Comparison of ENCODE assay signal across 20 cellular contexts in genomic region chr9:111253742-111254437, GRCh38.
DNase-seq lines count a peak whose midpoint lies in the region; ATAC-seq, FAIRE-seq and TF ChIP-seq lines count a peak whose summit lies in the region.
"Had no signal": no experiment of that assay in that cellular context is flagged by ENCODE, and none has a peak within 500 bp of the region (broad histone marks: within the 10 kb centered on the region; RNA-seq: fewer than 3 reads in every experiment).

No MANE protein-coding gene starts in this region.

- H2BK5ac ChIP-seq in IMR-90 (ENCODE audit: low read depth, low read length, poor library complexity, severe bottlenecking): no peak overlapping the region

- ATAC-seq in A549: no peak
- ATAC-seq in IMR-90 (ENCODE audit: low read depth): no peak
- peak; percentile 66 to 78 for ATAC-seq in lower lobe of right lung
- ATAC-seq: PC-3 had no signal

- TF ChIP-seq EP300 in A549 (IDR thresholded peaks at IDR 0.05): no peak

- in situ Hi-C loops in IMR-90 (cut with MboI; ENCODE audit: low sequenced_read_pairs): no loop called here

- CTCF ChIA-PET in A549 (lab: Yijun Ruan, JAX) (no interaction called here), IMR-90 (lab: Yijun Ruan, JAX) (no interaction called here)

- H3K27ac Mint-ChIP-seq in dendritic cell treated with granulocyte-macrophage colony-stimulating factor and Interleukin-4, amounts not matched to agents 40 ng/mL and 50 ng/mL, for 4 days: peak overlapping the region; percentile 70

- no peak overlapping the region for H3K23ac ChIP-seq in IMR-90 (ENCODE audit: low read depth, low read length)

- no peaks in the 10 kb centered on the region for H3K27me3 Mint-ChIP-seq in dendritic cell treated with granulocyte-macrophage colony-stimulating factor and Interleukin-4, amounts not matched to agents 40 ng/mL and 50 ng/mL, for 4 days

- no peak overlapping the region for H2BK120ac ChIP-seq in IMR-90 (ENCODE audit: low read depth, low read length)

- no peak overlapping the region for H2AFZ ChIP-seq in IMR-90 (replicated peaks; ENCODE audit: low read length, poor library complexity)

- no peak for TF ChIP-seq POLR2A in A549 (IDR thresholded peaks at IDR 0.05; ENCODE audit: low read length)
- TF ChIP-seq POLR2A in IMR-90 (IDR thresholded peaks at IDR 0.05; ENCODE audit: low read depth, low read length): no peak

- H2BK15ac ChIP-seq in IMR-90 (ENCODE audit: low read depth, low read length): no peak overlapping the region

- 0 out of 2 replicates have a peak overlapping the region, but pooled peaks have one; percentile 30 for H2BK20ac ChIP-seq in IMR-90 (ENCODE audit: low read depth, low read length)

- intact Hi-C loops in IMR-90 (cut with micrococcal nuclease): no loop called here
- intact Hi-C loops in dendritic cell treated with granulocyte-macrophage colony-stimulating factor and Interleukin-4, amounts not matched to agents 40 ng/mL and 50 ng/mL, for 4 days (cut with micrococcal nuclease): no loop called here
- intact Hi-C loops in lower lobe of right lung (cut with DNase I): no loop called here

- peaks cover 21% of the 10 kb centered on the region for H3K9me3 Mint-ChIP-seq in dendritic cell treated with granulocyte-macrophage colony-stimulating factor and Interleukin-4, amounts not matched to agents 40 ng/mL and 50 ng/mL, for 4 days

- DNase-seq in A549 (ENCODE audit: low read depth in 1 of 2, low spot score in 1 of 2) (no peak), IMR-90 (no peak), lower lobe of right lung (peak; percentile 56), NCI-H446 (lab: John Stamatoyannopoulos, UW) (no peak), foreskin fibroblast (no peak), NCI-H2227 (lab: John Stamatoyannopoulos, UW; ENCODE audit: unreplicated experiment) (no peak)
- no peak for DNase-seq in activated CD8-positive, alpha-beta memory T cell treated with anti-CD3 and anti-CD28 coated beads, Interleukin-2, amount 50 U/mL, for 4 hours
- DNase-seq: COR-L47, DMS153, GOT3, KG1, NCI-H1105 treated with DMSO at 0.1 percent for 48 hours, NCI-H187, NCI-H69, PC-3 had no signal

- no peak overlapping the region for H2AK5ac ChIP-seq in IMR-90 (ENCODE audit: low read depth, low read length)

- BruUV-seq in IMR-90 (replicated peaks; lab: Mats Ljungman, UMichigan): no TSS peak

- H3K36me3 ChIP-seq in IMR-90 (ENCODE audit: control insufficient read depth, insufficient read depth, low read length): no peaks in the 10 kb centered on the region
- no peaks in the 10 kb centered on the region for H3K36me3 ChIP-seq in lower lobe of right lung
- H3K36me3 ChIP-seq: SJSA1 had no signal

- FAIRE-seq in A549 (lab: Jason Lieb, UNC): no peak
- FAIRE-seq: GM12892 had no signal

- no peak overlapping the region for H4K91ac ChIP-seq in IMR-90 (ENCODE audit: insufficient read depth, low read depth, low read length)

- H3K79me1 ChIP-seq in IMR-90 (ENCODE audit: low read depth in 1 of 2, low read length in 2 of 2): no peaks in the 10 kb centered on the region

- H4K5ac ChIP-seq in IMR-90 (ENCODE audit: low read depth, low read length): no peak overlapping the region

- H3K27ac ChIP-seq in A549: no peak overlapping the region
- no peak overlapping the region for H3K27ac ChIP-seq in IMR-90 (ENCODE audit: insufficient read depth, low read length)
- no peak overlapping the region for H3K27ac ChIP-seq in lower lobe of right lung
- H3K27ac ChIP-seq: C4-2B, RWPE1, SJSA1 had no signal

- H3K9me3 ChIP-seq in A549 (no peaks in the 10 kb centered on the region), IMR-90 (ENCODE audit: control insufficient read depth, insufficient read depth, low read length) (no peaks in the 10 kb centered on the region), lower lobe of right lung (no peaks in the 10 kb centered on the region)
- H3K9me3 ChIP-seq: SJSA1 had no signal

- H3K4me1 Mint-ChIP-seq in dendritic cell treated with granulocyte-macrophage colony-stimulating factor and Interleukin-4, amounts not matched to agents 40 ng/mL and 50 ng/mL, for 4 days (ENCODE audit: low read depth): peaks cover 23% of the 10 kb centered on the region

- H3K4me3 Mint-ChIP-seq in dendritic cell treated with granulocyte-macrophage colony-stimulating factor and Interleukin-4, amounts not matched to agents 40 ng/mL and 50 ng/mL, for 4 days: no peak overlapping the region

- peaks cover 45% of the 10 kb centered on the region for H3K36me3 Mint-ChIP-seq in dendritic cell treated with granulocyte-macrophage colony-stimulating factor and Interleukin-4, amounts not matched to agents 40 ng/mL and 50 ng/mL, for 4 days (ENCODE audit: low read depth)

- TF ChIP-seq CTCF in A549 (IDR thresholded peaks at IDR 0.05) (no peak), IMR-90 (conservative IDR thresholded peaks at IDR 0.05; ENCODE audit: low read depth, low read length) (no peak), lower lobe of right lung (IDR thresholded peaks at IDR 0.05) (no peak), foreskin fibroblast (IDR thresholded peaks at IDR 0.05; ENCODE audit: low read depth, low read length) (no peak)

- no peak overlapping the region for H3K4me2 ChIP-seq in A549
- no peak overlapping the region for H3K4me2 ChIP-seq in IMR-90 (ENCODE audit: low read depth, low read length)

- H3K4me1 ChIP-seq in A549: no peaks in the 10 kb centered on the region
- no peaks in the 10 kb centered on the region for H3K4me1 ChIP-seq in IMR-90 (ENCODE audit: control insufficient read depth, insufficient read depth, low read length)
- no peaks in the 10 kb centered on the region for H3K4me1 ChIP-seq in lower lobe of right lung
- H3K4me1 ChIP-seq: SJSA1 had no signal

- POLR2A ChIA-PET in A549 (lab: Yijun Ruan, JAX): no interaction called here
- POLR2A ChIA-PET in IMR-90 (lab: Charles Lee; ENCODE audit: unreplicated experiment): no interaction called here

- H3K9ac ChIP-seq in IMR-90 (ENCODE audit: low read depth, low read length): no peak overlapping the region

- 91% methylated on average over 4 of the region's 4 CpGs for WGBS in A549 (ENCODE audit: missing lambda C conversion rate)
- no CpG with 5 or more reads among the region's 4 CpGs for WGBS in IMR-90 (ENCODE audit: extremely low coverage in 2 of 2, insufficient read length in 1 of 2), 2 experiments

- no peak overlapping the region for H3K4ac ChIP-seq in IMR-90 (ENCODE audit: low read depth, low read length)

- H3K27me3 ChIP-seq in IMR-90 (ENCODE audit: control insufficient read depth, insufficient read depth, low read length): no peaks in the 10 kb centered on the region
- H3K27me3 ChIP-seq in lower lobe of right lung (ENCODE audit: low read depth): no peaks in the 10 kb centered on the region
- H3K27me3 ChIP-seq: SJSA1 had no signal

- H4K8ac ChIP-seq in IMR-90 (ENCODE audit: low read depth in 2 of 2, low read length in 2 of 2): no peak overlapping the region

- H2AK9ac ChIP-seq in IMR-90 (replicated peaks; ENCODE audit: low read depth, low read length, poor library complexity): no peak overlapping the region

- H4K20me1 ChIP-seq in IMR-90 (ENCODE audit: insufficient read depth, low read length): no peaks in the 10 kb centered on the region

- no peak overlapping the region; the same call in 1 of the 2 replicates for H3K14ac ChIP-seq in IMR-90 (replicated peaks; ENCODE audit: low read depth, low read length)

- H3K56ac ChIP-seq in IMR-90 (ENCODE audit: extremely low read depth, insufficient read depth, low read length): no peak overlapping the region

- no peaks in the 10 kb centered on the region; the same call in 1 of the 2 replicates for H3K9me1 ChIP-seq in IMR-90 (ENCODE audit: insufficient read depth, low read length)

- dilution Hi-C loops in IMR-90 (cut with HindIII; ENCODE audit: low sequenced_read_pairs, unreplicated experiment): no loop called here

- H3K18ac ChIP-seq in IMR-90 (ENCODE audit: low read depth, low read length): no peak overlapping the region

- H3K4me3 ChIP-seq in A549: no peak overlapping the region
- H3K4me3 ChIP-seq in IMR-90 (ENCODE audit: insufficient read depth, low read depth, low read length): no peak overlapping the region
- no peak overlapping the region for H3K4me3 ChIP-seq in lower lobe of right lung
- no peak overlapping the region for H3K4me3 ChIP-seq in foreskin fibroblast (ENCODE audit: low read depth in 1 of 2, low read length in 2 of 2)
- H3K4me3 ChIP-seq: SJSA1 had no signal

- TF ChIP-seq RAD21 in A549 (conservative IDR thresholded peaks at IDR 0.05 in 1 of 2, IDR thresholded peaks at IDR 0.05 in 1 of 2): no peak
- no peak for TF ChIP-seq RAD21 in IMR-90 (IDR thresholded peaks at IDR 0.05; ENCODE audit: low read length)

TF ChIP-seq in A549, 52 proteins besides CTCF, POLR2A, EP300 and RAD21:
- TF ChIP-seq POLR2AphosphoS2 (conservative IDR thresholded peaks at IDR 0.05; ENCODE audit: low read length) (no peak), MAFK (IDR thresholded peaks at IDR 0.05; ENCODE audit: partially characterized antibody) (peak; percentile 59)
TF ChIP-seq in A549: peak in this region for 1.

TF ChIP-seq in IMR-90, 13 proteins besides CTCF, POLR2A, EP300 and RAD21:
- no peak for TF ChIP-seq BHLHE40 (IDR thresholded peaks at IDR 0.05; ENCODE audit: low read depth, low read length)
- TF ChIP-seq FOS (IDR thresholded peaks at IDR 0.05; ENCODE audit: low read depth, low read length): no peak
- peak; percentile 27 for TF ChIP-seq MAFK (IDR thresholded peaks at IDR 0.05; ENCODE audit: low read depth, low read length)
- TF ChIP-seq NFE2L2 (IDR thresholded peaks at IDR 0.05; ENCODE audit: low read depth, low read length): no peak
- no peak for TF ChIP-seq SMC3 (IDR thresholded peaks at IDR 0.05; ENCODE audit: low read depth, low read length)
- TF ChIP-seq CHD1 (IDR thresholded peaks at IDR 0.05; ENCODE audit: low read depth, low read length): no peak
- TF ChIP-seq CEBPB (IDR thresholded peaks at IDR 0.05; ENCODE audit: low read depth, low read length): no peak

Comparison
In these comparisons a context has a peak if more than half of its experiments do, and no peak if none do; other contexts are left out.
1. ATAC-seq: peak in lower lobe of right lung (2 of 2); none in A549 (0 of 2) and IMR-90 (single experiment).